10 cellular contexts compared by ENCODE assay signal in genomic region chr18:46622999-46623398, GRCh38. TPM values are rescaled to one million over a fixed set of nuclear protein-coding genes. Genes with fewer than 3 reads are reported as not detected.
DNase-seq lines count a peak whose midpoint lies in the region; TF ChIP-seq lines count a peak whose summit lies in the region.
"Had no signal": no experiment of that assay in that cellular context is flagged by ENCODE, and none has a peak within 500 bp of the region (broad histone marks: within the 10 kb centered on the region; RNA-seq: fewer than 3 reads in every experiment).

No MANE protein-coding gene starts in this region.

- H3K9ac ChIP-seq in mesendoderm (ENCODE audit: low read length) = no peak overlapping the region

- no peaks in the 10 kb centered on the region for H3K79me1 ChIP-seq in mesendoderm (ENCODE audit: low read length)

- no peak overlapping the region for H3K56ac ChIP-seq in mesendoderm (ENCODE audit: low read length)

- no peaks in the 10 kb centered on the region for H3F3A ChIP-seq in DOHH2 (ENCODE audit: control insufficient read depth, insufficient read depth)

- H3K4ac ChIP-seq in mesendoderm (ENCODE audit: low read depth, low read length) = no peak overlapping the region

- no peak for DNase-seq in LNCaP clone FGC (ENCODE audit: low read depth)
- peak; percentile 20 for DNase-seq in mesendoderm
- no peak for DNase-seq in stimulated activated CD4-positive, alpha-beta T cell treated with anti-CD3 and anti-CD28 coated beads, Interleukin-1b, Interleukin-23, amount 100 ng/mL, for 48 hours
- no peak for DNase-seq in NCI-H774 (lab: John Stamatoyannopoulos, UW)
- no peak for DNase-seq in HuH-7 (ENCODE audit: low spot score)
- DNase-seq in NK-92 (lab: John Stamatoyannopoulos, UW; ENCODE audit: unreplicated experiment) = no peak
- DNase-seq: activated CD4-positive, alpha-beta T cell treated with anti-CD3 and anti-CD28 coated beads, Interleukin-2, amount 50 U/mL, for 4 hours; islet precursor cell had no signal

- H3K4me3 ChIP-seq in DOHH2 (ENCODE audit: low read length) (no peak overlapping the region), LNCaP clone FGC (ENCODE audit: low read depth, low read length) (no peak overlapping the region), mesendoderm (ENCODE audit: low read length) (no peak overlapping the region)

- no CpG with 5 or more reads among the region's 3 CpGs for WGBS in mesendoderm (ENCODE audit: extremely low coverage, insufficient coverage, low lambda C conversion rate)

- H2BK120ac ChIP-seq in mesendoderm (ENCODE audit: low read depth, low read length) = no peak overlapping the region

- no peak overlapping the region for H4K5ac ChIP-seq in mesendoderm (ENCODE audit: low read length)

- no peak overlapping the region for H2BK5ac ChIP-seq in mesendoderm (ENCODE audit: low read length)

- H3K27ac ChIP-seq in DOHH2 (ENCODE audit: low read depth, low read length) (no peak overlapping the region), VCaP (no peak overlapping the region), mesendoderm (ENCODE audit: low read depth, low read length) (no peak overlapping the region)

- H3K79me2 ChIP-seq in DOHH2 (ENCODE audit: control insufficient read depth, low read length) (no peaks in the 10 kb centered on the region), mesendoderm (ENCODE audit: control insufficient read depth, insufficient read depth, low read length) (no peaks in the 10 kb centered on the region)

- H3K9me2 ChIP-seq in DOHH2 (replicated peaks; ENCODE audit: control insufficient read depth, low read length) = no peaks in the 10 kb centered on the region

- H2BK15ac ChIP-seq in mesendoderm (replicated peaks; ENCODE audit: low read depth) = no peak overlapping the region

- no peaks in the 10 kb centered on the region for H3K27me3 ChIP-seq in DOHH2 (ENCODE audit: control insufficient read depth, low read length)
- no peaks in the 10 kb centered on the region for H3K27me3 ChIP-seq in mesendoderm (ENCODE audit: insufficient read depth, low read length, poor library complexity)

- H3K23ac ChIP-seq in mesendoderm (ENCODE audit: low read length) = no peak overlapping the region

- H3K4me1 ChIP-seq in DOHH2 (ENCODE audit: control insufficient read depth, low read length) (peaks cover 4% of the 10 kb centered on the region; the same call in 1 of the 2 replicates), mesendoderm (ENCODE audit: control insufficient read depth, low read depth, low read length) (no peaks in the 10 kb centered on the region)

- no peak overlapping the region for H4K8ac ChIP-seq in mesendoderm (ENCODE audit: low read depth, low read length)

- H2AK5ac ChIP-seq in mesendoderm (ENCODE audit: low read length) = no peak overlapping the region

- no peak overlapping the region for H3K18ac ChIP-seq in mesendoderm (ENCODE audit: low read length)

- TF ChIP-seq CTCF in DOHH2 (IDR thresholded peaks at IDR 0.05; ENCODE audit: low read depth, low read length, poor library complexity, severe bottlenecking) (peak; percentile 26), LNCaP clone FGC (IDR thresholded peaks at IDR 0.05; ENCODE audit: control insufficient read depth, extremely low read depth, insufficient read depth) (peak; percentile 50), VCaP (conservative IDR thresholded peaks at IDR 0.05) (peak; percentile 62)

- H3K4me2 ChIP-seq in DOHH2 (ENCODE audit: low read length) (no peak overlapping the region), mesendoderm (ENCODE audit: low read length) (no peak overlapping the region)

- no peaks in the 10 kb centered on the region for H3K9me3 ChIP-seq in DOHH2 (ENCODE audit: control insufficient read depth, insufficient read depth, low read length)

- no peaks in the 10 kb centered on the region for H3K36me3 ChIP-seq in DOHH2 (ENCODE audit: control insufficient read depth, low read length)
- no peaks in the 10 kb centered on the region for H3K36me3 ChIP-seq in mesendoderm (ENCODE audit: control insufficient read depth, insufficient read depth, low read length)

- no peaks in the 10 kb centered on the region for H4K20me1 ChIP-seq in DOHH2 (ENCODE audit: control insufficient read depth, insufficient read depth, low read depth, low read length)

RNA-seq across cellular contexts. Expression of gene LOXHD1, which starts 34.0 kb away (rescaled TPM):
- polyA plus RNA-seq in mesendoderm (2013, experiment 1 of 2) = 0.06 TPM
- 0.06 TPM for polyA plus RNA-seq in mesendoderm (2013, experiment 2 of 2)
